8 cellular contexts compared by ENCODE assay signal in the genomic region with DNA sequence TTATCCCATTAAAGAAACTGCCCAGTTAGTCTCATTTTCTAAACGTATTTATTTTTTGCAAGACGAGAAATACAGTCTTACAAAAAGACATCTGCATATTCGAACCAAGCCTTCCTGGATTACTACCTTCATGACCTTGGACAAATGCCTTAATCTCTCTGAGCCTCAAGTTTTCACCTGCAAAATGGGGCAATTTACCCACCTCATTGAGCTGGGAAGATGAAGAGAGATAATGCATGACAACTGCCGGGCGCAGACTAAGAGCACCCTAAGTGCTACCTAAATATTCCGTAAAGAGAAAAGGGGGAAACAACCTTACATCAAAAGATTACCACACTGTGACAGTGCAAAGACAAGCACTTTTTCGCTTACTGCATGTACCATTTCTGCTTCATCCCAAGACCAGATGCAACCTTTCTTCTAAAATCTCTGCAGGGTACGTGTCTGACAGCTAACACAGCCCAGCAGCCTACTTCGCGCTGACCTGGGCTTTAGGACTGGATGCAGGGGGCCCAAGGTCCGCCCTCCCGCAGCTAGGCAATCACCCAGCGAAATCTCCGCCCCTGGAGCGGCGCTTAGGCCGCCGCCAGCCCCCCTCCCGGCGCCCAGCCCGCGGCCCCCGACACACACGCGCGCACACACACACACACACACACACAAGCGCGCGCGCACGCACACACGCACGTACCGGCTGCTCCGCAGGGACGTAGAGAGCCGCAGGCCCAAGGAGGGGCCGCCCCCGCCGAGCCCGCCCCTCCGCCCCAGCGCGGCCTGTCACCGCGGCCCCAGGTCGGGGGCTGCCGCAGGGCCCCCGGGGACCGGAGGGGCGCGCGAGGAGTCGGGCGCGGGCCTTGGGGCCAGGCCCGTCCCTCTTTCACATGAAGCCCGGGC. TPM values are rescaled to one million over a fixed set of nuclear protein-coding genes. Genes with fewer than 3 reads are reported as not detected.
A peak's percentile ranks its signal among the peaks of the same experiment; 100 is the strongest.
DNase-seq lines count a peak whose midpoint lies in the region; ATAC-seq and TF ChIP-seq lines count a peak whose summit lies in the region.

No MANE protein-coding gene starts in this region.

- intact Hi-C loops in lower leg skin (cut with DNase I; ENCODE audit: low total_unique reads): no loop called here

- peak; percentile 39 to 41 for DNase-seq in AML-193 (lab: John Stamatoyannopoulos, UW)
- peak; percentile 78 for DNase-seq in NCI-H526 treated with DMSO at 0.1 percent for 48 hours (lab: John Stamatoyannopoulos, UW)
- peak; percentile 67 to 76 for DNase-seq in activated CD4-positive, alpha-beta T cell treated with anti-CD3 and anti-CD28 coated beads, Interleukin-2, amount 50 U/mL, for 4 hours
- DNase-seq in dermis microvascular lymphatic vessel endothelial cell (ENCODE audit: low read depth in 2 of 2): peak; percentile 76 to 93
- peak; percentile 68 to 95 for DNase-seq in lower leg skin (ENCODE audit: low spot score in 2 of 2)
- peak; percentile 72 to 76 for DNase-seq in stimulated activated CD4-positive, alpha-beta T cell treated with anti-CD3 and anti-CD28 coated beads, Interleukin-4, amount 100 ng/mL, for 4 hours

- peak overlapping the region; percentile 92 for H3K4me3 ChIP-seq in lower leg skin (ENCODE audit: low read depth, poor library complexity, severe bottlenecking)

- peak in 1 of 3 donors; percentile 32 for TF ChIP-seq CTCF in lower leg skin (IDR thresholded peaks at IDR 0.05)

- ATAC-seq in GM19324 (IDR thresholded peaks at IDR 0.05; ENCODE audit: low FRiP score, unreplicated experiment) (peak; percentile 74), HG03442 (IDR thresholded peaks at IDR 0.05; ENCODE audit: unreplicated experiment) (peak; percentile 59)

- 0 to 1% methylated on average over 12 to 36 of the region's 58 CpGs for WGBS in lower leg skin, 2 donors

- no peak for TF ChIP-seq POLR2A in lower leg skin (IDR thresholded peaks at IDR 0.05)

RNA-seq across cellular contexts. Expression of a gene that starts 0.8 kb away (rescaled TPM):
- 13.2 and 19.1 TPM in 2 replicates for total RNA-seq in dermis microvascular lymphatic vessel endothelial cell
- 10 to 100 TPM; 58.9 to 68.5 (median 63.0) TPM for total RNA-seq in lower leg skin

RNA-seq across cellular contexts. Expression of a gene that starts 31.2 kb away (rescaled TPM):
- total RNA-seq in dermis microvascular lymphatic vessel endothelial cell (under 0.01 TPM in 2 replicates), lower leg skin (not detected)

Comparison
In these comparisons a context has a peak if more than half of its experiments do, and no peak if none do; other contexts are left out.
1. Peak in every context shown above with its lines: DNase-seq, ATAC-seq and H3K4me3 ChIP-seq.